In the genomic region with DNA sequence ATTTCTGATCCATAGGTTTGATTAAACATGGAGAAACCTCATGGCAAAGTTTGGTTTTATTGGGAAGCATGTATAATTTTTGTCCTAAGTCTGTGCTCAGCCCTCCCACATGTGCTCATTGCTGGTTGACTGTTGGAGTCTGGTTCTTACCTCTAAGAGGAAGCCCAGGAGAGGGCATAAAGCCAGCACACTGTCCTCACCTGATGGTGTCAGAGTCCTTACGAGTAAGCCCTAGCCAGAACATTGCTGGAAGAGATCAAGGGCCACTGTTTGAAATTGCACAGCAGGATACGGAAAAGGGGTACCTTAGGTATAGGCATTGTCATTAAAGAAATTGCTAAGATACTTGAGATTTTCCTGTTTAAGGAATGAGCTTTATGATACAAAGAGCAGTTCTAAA, we compare ENCODE assay signal across 2 cellular contexts.
TF ChIP-seq lines count a peak whose summit lies in the region.

No MANE protein-coding gene starts in this region.

TF ChIP-seq in GM23338, 12 proteins besides CTCF, POLR2A, EP300 and RAD21:
- no peak for TF ChIP-seq POLR2AphosphoS5 (IDR thresholded peaks at IDR 0.05; ENCODE audit: low read depth)
- TF ChIP-seq ZNF114 (CRISPR knock-in tag; IDR thresholded peaks at IDR 0.05), result no peak
- TF ChIP-seq, protein P1, sequence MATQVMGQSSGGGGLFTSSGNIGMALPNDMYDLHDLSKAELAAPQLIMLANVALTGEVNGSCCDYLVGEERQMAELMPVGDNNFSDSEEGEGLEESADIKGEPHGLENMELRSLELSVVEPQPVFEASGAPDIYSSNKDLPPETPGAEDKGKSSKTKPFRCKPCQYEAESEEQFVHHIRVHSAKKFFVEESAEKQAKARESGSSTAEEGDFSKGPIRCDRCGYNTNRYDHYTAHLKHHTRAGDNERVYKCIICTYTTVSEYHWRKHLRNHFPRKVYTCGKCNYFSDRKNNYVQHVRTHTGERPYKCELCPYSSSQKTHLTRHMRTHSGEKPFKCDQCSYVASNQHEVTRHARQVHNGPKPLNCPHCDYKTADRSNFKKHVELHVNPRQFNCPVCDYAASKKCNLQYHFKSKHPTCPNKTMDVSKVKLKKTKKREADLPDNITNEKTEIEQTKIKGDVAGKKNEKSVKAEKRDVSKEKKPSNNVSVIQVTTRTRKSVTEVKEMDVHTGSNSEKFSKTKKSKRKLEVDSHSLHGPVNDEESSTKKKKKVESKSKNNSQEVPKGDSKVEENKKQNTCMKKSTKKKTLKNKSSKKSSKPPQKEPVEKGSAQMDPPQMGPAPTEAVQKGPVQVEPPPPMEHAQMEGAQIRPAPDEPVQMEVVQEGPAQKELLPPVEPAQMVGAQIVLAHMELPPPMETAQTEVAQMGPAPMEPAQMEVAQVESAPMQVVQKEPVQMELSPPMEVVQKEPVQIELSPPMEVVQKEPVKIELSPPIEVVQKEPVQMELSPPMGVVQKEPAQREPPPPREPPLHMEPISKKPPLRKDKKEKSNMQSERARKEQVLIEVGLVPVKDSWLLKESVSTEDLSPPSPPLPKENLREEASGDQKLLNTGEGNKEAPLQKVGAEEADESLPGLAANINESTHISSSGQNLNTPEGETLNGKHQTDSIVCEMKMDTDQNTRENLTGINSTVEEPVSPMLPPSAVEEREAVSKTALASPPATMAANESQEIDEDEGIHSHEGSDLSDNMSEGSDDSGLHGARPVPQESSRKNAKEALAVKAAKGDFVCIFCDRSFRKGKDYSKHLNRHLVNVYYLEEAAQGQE (IDR thresholded peaks at IDR 0.05; ENCODE audit: unreplicated experiment), result no peak
- TF ChIP-seq EZH2 (IDR thresholded peaks at IDR 0.05; ENCODE audit: low read depth, unreplicated experiment), result no peak
- no peak for TF ChIP-seq CREB1 (CRISPR knock-in tag; IDR thresholded peaks at IDR 0.05; ENCODE audit: low read depth)
- TF ChIP-seq ZNF331 (CRISPR knock-in tag; IDR thresholded peaks at IDR 0.05; ENCODE audit: low read depth), result no peak

TF ChIP-seq in K562, 482 proteins besides CTCF, POLR2A, EP300 and RAD21:
- TF ChIP-seq FOS (IDR thresholded peaks at IDR 0.05; ENCODE audit: extremely low read depth, insufficient read length) (no peak), ZNF586 (CRISPR knock-in tag; conservative IDR thresholded peaks at IDR 0.05) (no peak), ILK (tag; IDR thresholded peaks at IDR 0.05; ENCODE audit: borderline replicate concordance, low read depth) (no peak)
